Comparison of ENCODE assay signal across 9 cellular contexts in the genomic region with DNA sequence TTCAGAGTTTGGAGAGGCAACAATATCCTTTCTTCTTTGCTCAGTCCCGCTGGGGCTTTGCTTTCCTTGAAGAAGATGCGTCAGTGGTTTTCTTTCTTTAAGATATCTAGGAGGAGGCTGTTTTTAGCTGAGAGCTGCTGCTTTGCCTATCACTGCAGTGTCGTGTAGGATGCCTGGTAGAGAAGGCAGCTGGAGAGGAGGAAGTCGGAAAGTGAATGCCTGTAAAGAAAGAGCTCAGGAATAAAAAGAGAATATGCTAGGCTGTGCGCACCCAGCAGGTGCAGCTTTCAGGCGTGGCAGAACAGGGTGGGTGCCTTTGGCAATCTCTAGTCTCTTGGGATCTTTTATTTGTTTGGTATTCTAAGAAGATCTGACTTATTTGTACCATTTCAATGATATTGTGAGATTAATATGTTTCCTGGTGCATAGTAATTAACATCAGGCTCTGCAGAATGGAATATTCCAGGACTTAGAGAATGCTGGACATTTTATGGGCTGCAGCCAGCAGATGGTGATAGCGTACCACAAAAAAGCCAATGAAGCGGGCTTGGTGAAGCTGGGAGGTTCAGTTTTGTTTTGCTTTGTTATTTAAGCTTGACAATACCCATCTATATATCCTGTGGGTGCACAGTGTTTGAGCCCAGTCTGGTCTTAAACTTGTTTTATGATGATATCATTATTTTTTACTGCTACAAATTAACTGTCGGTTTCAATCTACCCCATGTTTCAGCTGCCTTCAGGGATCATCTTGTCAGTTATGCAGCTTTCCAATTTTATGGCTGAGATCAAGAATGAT. TPM values are rescaled to one million over a fixed set of nuclear protein-coding genes. Genes with fewer than 3 reads are reported as not detected.
DNase-seq lines count a peak whose midpoint lies in the region; ATAC-seq, FAIRE-seq and TF ChIP-seq lines count a peak whose summit lies in the region.
"Had no signal": no experiment of that assay in that cellular context is flagged by ENCODE, and none has a peak within 500 bp of the region (broad histone marks: within the 10 kb centered on the region; RNA-seq: fewer than 3 reads in every experiment).

No MANE protein-coding gene starts in this region.

- no peak overlapping the region for H3K27ac Mint-ChIP-seq in CD4-positive, alpha-beta memory T cell
- H3K27ac Mint-ChIP-seq in activated CD8-positive, alpha-beta T cell treated with anti-CD3 and anti-CD28 coated beads, Interleukin-2, amount 10 ng/mL, durations not matched to agents 7 days and 5 days = no peak overlapping the region

- no peak overlapping the region for H2AFZ ChIP-seq in neural cell (ENCODE audit: low read depth, low read length)

- FAIRE-seq in urothelium cell line (lab: Jason Lieb, UNC) = no peak

- no peaks in the 10 kb centered on the region for H4K20me1 ChIP-seq in neural cell (ENCODE audit: insufficient read depth)

- H3K4me3 Mint-ChIP-seq in CD4-positive, alpha-beta memory T cell = no peak overlapping the region
- no peak overlapping the region for H3K4me3 Mint-ChIP-seq in activated CD8-positive, alpha-beta T cell treated with anti-CD3 and anti-CD28 coated beads, Interleukin-2, amount 10 ng/mL, durations not matched to agents 7 days and 5 days

- H3K36me3 ChIP-seq in CD4-positive, alpha-beta memory T cell (ENCODE audit: insufficient read depth, low read length) = no peaks in the 10 kb centered on the region
- H3K36me3 ChIP-seq in neural cell (ENCODE audit: insufficient read depth, low read length) = no peaks in the 10 kb centered on the region

- CTCF ChIA-PET in CD4-positive, alpha-beta memory T cell (lab: Charles Lee; ENCODE audit: partially characterized antibody) = interaction anchor here (0.9 to 2.3 kb wide), 3 partner anchors 11 to 351 kb away, joined by 3 to 16 read pairs (median 8); no protein-coding TSS in a partner anchor
- CTCF ChIA-PET in activated CD8-positive, alpha-beta T cell treated with anti-CD3 and anti-CD28 coated beads, Interleukin-2, amount 10 ng/mL, durations not matched to agents 7 days and 5 days (lab: Charles Lee) = interaction anchor here (0.8 to 2.7 kb wide), 11 partner anchors 9 to 357 kb away, joined by 3 to 65 read pairs (median 4); no protein-coding TSS in a partner anchor

- H3K9ac ChIP-seq in neural cell (ENCODE audit: low read length) = peak overlapping the region; percentile 14

- intact Hi-C loops in CD4-positive, alpha-beta memory T cell (cut with micrococcal nuclease) = loop anchor here (1.0 to 10.0 kb wide), 2 partner anchors 237 to 350 kb away; no protein-coding TSS in a partner anchor

- TF ChIP-seq EP300 in neural cell (conservative IDR thresholded peaks at IDR 0.05; ENCODE audit: poor library complexity, severe bottlenecking) = no peak

- DNase-seq in CD4-positive, alpha-beta memory T cell = peak in 4 of 5 donors; percentile 5 to 16 (median 10)
- DNase-seq in NCI-H226 (peak; percentile 37), fibroblast of peridontal ligament (ENCODE audit: extremely low read depth) (peak; percentile 86), urothelium cell line (ENCODE audit: low spot score) (peak; percentile 65)
- peak; percentile 51 for DNase-seq in activated CD8-positive, alpha-beta T cell treated with anti-CD3 and anti-CD28 coated beads, Interleukin-2, amount 10 ng/mL, durations not matched to agents 7 days and 5 days

- TF ChIP-seq CTCF in neural cell (IDR thresholded peaks at IDR 0.05; ENCODE audit: poor library complexity, severe bottlenecking) = peak; percentile 96

- no peak overlapping the region for H3K4me3 ChIP-seq in CD4-positive, alpha-beta memory T cell (ENCODE audit: low read length in 2 of 2)
- no peak overlapping the region for H3K4me3 ChIP-seq in neural cell (ENCODE audit: low read length)

- no peaks in the 10 kb centered on the region for H3K4me1 ChIP-seq in CD4-positive, alpha-beta memory T cell (ENCODE audit: insufficient read depth, low read length)

- peak; percentile 91 for ATAC-seq in GM18907 (IDR thresholded peaks at IDR 0.05; ENCODE audit: unreplicated experiment)
- ATAC-seq in HG03159 (IDR thresholded peaks at IDR 0.05; ENCODE audit: unreplicated experiment) = peak; percentile 86
- ATAC-seq in activated CD8-positive, alpha-beta T cell treated with anti-CD3 and anti-CD28 coated beads, Interleukin-2, amount 10 ng/mL, durations not matched to agents 7 days and 5 days = no peak

- no peaks in the 10 kb centered on the region for H3K79me2 ChIP-seq in neural cell (replicated peaks; ENCODE audit: insufficient read depth, low read length)

- no peaks in the 10 kb centered on the region for H3K27me3 ChIP-seq in CD4-positive, alpha-beta memory T cell (ENCODE audit: insufficient read depth, low read length)
- H3K27me3 ChIP-seq in neural cell (ENCODE audit: insufficient read depth, low read depth, low read length) = no peaks in the 10 kb centered on the region

- no peaks in the 10 kb centered on the region for H3K9me2 ChIP-seq in neural cell (ENCODE audit: insufficient read depth, low read length)

- no peaks in the 10 kb centered on the region for H3K9me3 Mint-ChIP-seq in CD4-positive, alpha-beta memory T cell
- no peaks in the 10 kb centered on the region for H3K9me3 Mint-ChIP-seq in activated CD8-positive, alpha-beta T cell treated with anti-CD3 and anti-CD28 coated beads, Interleukin-2, amount 10 ng/mL, durations not matched to agents 7 days and 5 days (ENCODE audit: insufficient read depth)

- no peaks in the 10 kb centered on the region for H3F3A ChIP-seq in neural cell (ENCODE audit: insufficient read depth, low read length, poor library complexity, severe bottlenecking)

- peaks cover 8 to 13% of the 10 kb centered on the region in 2 donors for H3K27me3 Mint-ChIP-seq in CD4-positive, alpha-beta memory T cell
- peaks cover 10% of the 10 kb centered on the region for H3K27me3 Mint-ChIP-seq in activated CD8-positive, alpha-beta T cell treated with anti-CD3 and anti-CD28 coated beads, Interleukin-2, amount 10 ng/mL, durations not matched to agents 7 days and 5 days (ENCODE audit: low read depth)

- no peaks in the 10 kb centered on the region for H3K9me3 ChIP-seq in CD4-positive, alpha-beta memory T cell (ENCODE audit: control insufficient read depth in 1 of 2, low read length in 2 of 2)
- H3K9me3 ChIP-seq in neural cell (ENCODE audit: low read length) = no peaks in the 10 kb centered on the region

- H3K27ac ChIP-seq in CD4-positive, alpha-beta memory T cell (ENCODE audit: low read depth, low read length) = no peak overlapping the region
- H3K27ac ChIP-seq in neural cell (ENCODE audit: low read length) = no peak overlapping the region

- no peaks in the 10 kb centered on the region for H3K36me3 Mint-ChIP-seq in CD4-positive, alpha-beta memory T cell
- H3K36me3 Mint-ChIP-seq in activated CD8-positive, alpha-beta T cell treated with anti-CD3 and anti-CD28 coated beads, Interleukin-2, amount 10 ng/mL, durations not matched to agents 7 days and 5 days (ENCODE audit: low read depth) = no peaks in the 10 kb centered on the region

- no peak overlapping the region for H3K4me2 ChIP-seq in neural cell (ENCODE audit: low read length)

- TF ChIP-seq RAD21 in neural cell (conservative IDR thresholded peaks at IDR 0.05) = peak; percentile 96

- peaks cover 0 to 1% (median 0%) of the 10 kb centered on the region in 4 donors for H3K4me1 Mint-ChIP-seq in CD4-positive, alpha-beta memory T cell
- H3K4me1 Mint-ChIP-seq in activated CD8-positive, alpha-beta T cell treated with anti-CD3 and anti-CD28 coated beads, Interleukin-2, amount 10 ng/mL, durations not matched to agents 7 days and 5 days (ENCODE audit: low read depth) = no peaks in the 10 kb centered on the region

- POLR2A ChIA-PET in CD4-positive, alpha-beta memory T cell (lab: Charles Lee; ENCODE audit: partially characterized antibody) = no interaction called here
- POLR2A ChIA-PET in activated CD8-positive, alpha-beta T cell treated with anti-CD3 and anti-CD28 coated beads, Interleukin-2, amount 10 ng/mL, durations not matched to agents 7 days and 5 days (lab: Charles Lee) = no interaction called here

TF ChIP-seq in neural cell, 6 proteins besides CTCF, POLR2A, EP300 and RAD21:
- TF ChIP-seq, protein P1, sequence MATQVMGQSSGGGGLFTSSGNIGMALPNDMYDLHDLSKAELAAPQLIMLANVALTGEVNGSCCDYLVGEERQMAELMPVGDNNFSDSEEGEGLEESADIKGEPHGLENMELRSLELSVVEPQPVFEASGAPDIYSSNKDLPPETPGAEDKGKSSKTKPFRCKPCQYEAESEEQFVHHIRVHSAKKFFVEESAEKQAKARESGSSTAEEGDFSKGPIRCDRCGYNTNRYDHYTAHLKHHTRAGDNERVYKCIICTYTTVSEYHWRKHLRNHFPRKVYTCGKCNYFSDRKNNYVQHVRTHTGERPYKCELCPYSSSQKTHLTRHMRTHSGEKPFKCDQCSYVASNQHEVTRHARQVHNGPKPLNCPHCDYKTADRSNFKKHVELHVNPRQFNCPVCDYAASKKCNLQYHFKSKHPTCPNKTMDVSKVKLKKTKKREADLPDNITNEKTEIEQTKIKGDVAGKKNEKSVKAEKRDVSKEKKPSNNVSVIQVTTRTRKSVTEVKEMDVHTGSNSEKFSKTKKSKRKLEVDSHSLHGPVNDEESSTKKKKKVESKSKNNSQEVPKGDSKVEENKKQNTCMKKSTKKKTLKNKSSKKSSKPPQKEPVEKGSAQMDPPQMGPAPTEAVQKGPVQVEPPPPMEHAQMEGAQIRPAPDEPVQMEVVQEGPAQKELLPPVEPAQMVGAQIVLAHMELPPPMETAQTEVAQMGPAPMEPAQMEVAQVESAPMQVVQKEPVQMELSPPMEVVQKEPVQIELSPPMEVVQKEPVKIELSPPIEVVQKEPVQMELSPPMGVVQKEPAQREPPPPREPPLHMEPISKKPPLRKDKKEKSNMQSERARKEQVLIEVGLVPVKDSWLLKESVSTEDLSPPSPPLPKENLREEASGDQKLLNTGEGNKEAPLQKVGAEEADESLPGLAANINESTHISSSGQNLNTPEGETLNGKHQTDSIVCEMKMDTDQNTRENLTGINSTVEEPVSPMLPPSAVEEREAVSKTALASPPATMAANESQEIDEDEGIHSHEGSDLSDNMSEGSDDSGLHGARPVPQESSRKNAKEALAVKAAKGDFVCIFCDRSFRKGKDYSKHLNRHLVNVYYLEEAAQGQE (IDR thresholded peaks at IDR 0.05; ENCODE audit: borderline replicate concordance) = peak; percentile 46
- TF ChIP-seq MXI1 (conservative IDR thresholded peaks at IDR 0.05; ENCODE audit: poor library complexity, severe bottlenecking) (no peak), EZH2 (IDR thresholded peaks at IDR 0.05; ENCODE audit: borderline replicate concordance, insufficient read depth, low read length, poor library complexity, severe bottlenecking) (no peak), POLR2AphosphoS5 (IDR thresholded peaks at IDR 0.05) (no peak), TAF1 (IDR thresholded peaks at IDR 0.05; ENCODE audit: low read depth) (no peak), SMC3 (conservative IDR thresholded peaks at IDR 0.05; ENCODE audit: poor library complexity) (peak; percentile 97)

RNA-seq across cellular contexts. Expression of a gene that starts 34.9 kb away (rescaled TPM):
- total RNA-seq in CD4-positive, alpha-beta memory T cell = not detected
- under 1 TPM in 1 of 2 donors, not detected in 1; 0.06 TPM for polyA plus RNA-seq in CD4-positive, alpha-beta memory T cell
- total RNA-seq in activated CD8-positive, alpha-beta T cell treated with anti-CD3 and anti-CD28 coated beads, Interleukin-2, amount 10 ng/mL, durations not matched to agents 7 days and 5 days = not detected
- polyA plus RNA-seq in neural cell = not detected in 2 replicates
- not detected in 2 replicates for polyA minus RNA-seq in neural cell
- total RNA-seq: T-helper 1 cell treated with Interleukin-12 subunit alpha and Interleukin-12 subunit beta and Interleukin-4 antibody, amounts not matched to agents 30 ng/mL and 1 ng/mL, for 36 hours had no signal

Comparison
In these comparisons a context has a peak if more than half of its experiments do, and no peak if none do; other contexts are left out.
1. DNase-seq: peak in every context shown above with its lines; median percentile 86 in fibroblast of peridontal ligament; 65 in urothelium cell line; 51 in activated CD8-positive, alpha-beta T cell treated with anti-CD3 and anti-CD28 coated beads, Interleukin-2, amount 10 ng/mL, durations not matched to agents 7 days and 5 days; 37 in NCI-H226; 10 in CD4-positive, alpha-beta memory T cell.